In genomic region chr11:20608938-20609337, GRCh38 we compare ENCODE assay signal across 29 cellular contexts. TPM values are rescaled to one million over a fixed set of nuclear protein-coding genes. Genes with fewer than 3 reads are reported as not detected.
"Had no signal": no experiment of that assay in that cellular context is flagged by ENCODE, and none has a peak within 500 bp of the region (broad histone marks: within the 10 kb centered on the region; RNA-seq: fewer than 3 reads in every experiment).

No MANE protein-coding gene starts in this region.

- H3K9me3 Mint-ChIP-seq: activated CD4-positive, alpha-beta memory T cell treated with anti-CD3 and anti-CD28 coated beads, Interleukin-2, amount 10 ng/mL, durations not matched to agents 7 days and 5 days; T-cell had no signal

- H3K4me3 ChIP-seq: coronary artery, SK-N-MC had no signal

- H3K27ac Mint-ChIP-seq: activated CD4-positive, alpha-beta memory T cell treated with anti-CD3 and anti-CD28 coated beads, Interleukin-2, amount 10 ng/mL, durations not matched to agents 7 days and 5 days; activated CD4-positive, alpha-beta T cell treated with anti-CD3 and anti-CD28 coated beads for 36 hours; T-cell had no signal

- FAIRE-seq: bronchial epithelial cell, RCC 7860, TTC549 had no signal

- H3K27ac ChIP-seq: coronary artery, SK-N-MC, WERI-Rb-1 had no signal

- ATAC-seq: T-cell had no signal

- DNase-seq: activated CD4-positive, alpha-beta memory T cell treated with anti-CD3 and anti-CD28 coated beads, Interleukin-2, amount 10 ng/mL, durations not matched to agents 7 days and 5 days; activated CD4-positive, alpha-beta T cell treated with anti-CD3 and anti-CD28 coated beads for 36 hours; activated CD4-positive, alpha-beta T cell treated with anti-CD3 and anti-CD28 coated beads, Interleukin-2, amount 50 U/mL, for 1 hour; activated naive CD4-positive, alpha-beta T cell treated with anti-CD3 and anti-CD28 coated beads, Interleukin-2, amount 50 U/mL, for 16 hours; activated T-cell treated with anti-CD3 and anti-CD28 coated beads for 4 hours; aorta; central memory CD4-positive, alpha-beta T cell; Kasumi-1; KBM-7; NCI-H1048; NCI-H187 treated with DMSO at 0.1 percent for 48 hours; NCI-H2107; NCI-H2227 treated with DMSO at 0.1 percent for 48 hours; NCI-H446 treated with DMSO at 0.1 percent for 48 hours; NCI-H524 treated with DMSO at 0.1 percent for 48 hours; NCI-H774; PC-3; SIG-M5; T-cell; T-helper 2 cell; T1000; WERI-Rb-1 had no signal

- H3K4me3 Mint-ChIP-seq: activated CD4-positive, alpha-beta memory T cell treated with anti-CD3 and anti-CD28 coated beads, Interleukin-2, amount 10 ng/mL, durations not matched to agents 7 days and 5 days; activated CD4-positive, alpha-beta T cell treated with anti-CD3 and anti-CD28 coated beads for 36 hours; T-cell had no signal

- H3K36me3 ChIP-seq: WERI-Rb-1 had no signal

RNA-seq across cellular contexts. Expression of gene SLC6A5, which starts 9.5 kb away (rescaled TPM):
- total RNA-seq: activated CD4-positive, alpha-beta memory T cell treated with anti-CD3 and anti-CD28 coated beads, Interleukin-2, amount 10 ng/mL, durations not matched to agents 7 days and 5 days; activated CD4-positive, alpha-beta T cell treated with anti-CD3 and anti-CD28 coated beads for 36 hours; activated CD8-positive, alpha-beta memory T cell treated with anti-CD3 and anti-CD28 coated beads for 36 hours; aorta; bronchial epithelial cell; chondrocyte; PC-3; T-cell had no signal
- polyA plus RNA-seq: aorta had no signal
